Comparison of ENCODE assay signal across 20 cellular contexts in genomic region chr6:117326396-117326795, GRCh38.
"Had no signal": no experiment of that assay in that cellular context is flagged by ENCODE, and none has a peak within 500 bp of the region (broad histone marks: within the 10 kb centered on the region; RNA-seq: fewer than 3 reads in every experiment).

No MANE protein-coding gene starts in this region.

- ATAC-seq: activated CD4-positive, CD25-positive, alpha-beta regulatory T cell treated with anti-CD3 and anti-CD28 coated beads, Interleukin-2, amount 50 U/mL, for 24 hours; activated CD8-positive, alpha-beta T cell treated with anti-CD3 and anti-CD28 coated beads for 36 hours; activated T-helper 17 cell treated with anti-CD3 and anti-CD28 coated beads, Interleukin-2, amount 50 U/mL, for 72 hours had no signal

- DNase-seq: activated CD4-positive, alpha-beta T cell treated with anti-CD3 and anti-CD28 coated beads for 4 hours; activated CD8-positive, alpha-beta memory T cell treated with anti-CD3 and anti-CD28 coated beads, Interleukin-2, amount 50 U/mL, for 48 hours; activated CD8-positive, alpha-beta T cell treated with anti-CD3 and anti-CD28 coated beads for 36 hours; activated gamma-delta T cell; activated naive CD4-positive, alpha-beta T cell treated with anti-CD3 and anti-CD28 coated beads for 36 hours; activated T-cell treated with anti-CD3 and anti-CD28 coated beads, Interleukin-2, amount 50 U/mL, for 24 hours; caudate nucleus; NCI-H1092; NCI-H1417; NCI-H1694; NCI-H2029; NCI-H2107; NCI-H2171 treated with DMSO at 0.1 percent for 48 hours; NCI-H345; NCI-H510A; NCI-H526 treated with DMSO at 0.1 percent for 48 hours; SHP77 treated with DMSO at 0.1 percent for 48 hours had no signal

- H3K4me3 ChIP-seq: breast epithelium had no signal
